In genomic region chr20:63858393-63859165, GRCh38 we compare ENCODE assay signal across 1 cellular context.
A peak's percentile ranks its signal among the peaks of the same experiment; 100 is the strongest.
TF ChIP-seq lines count a peak whose summit lies in the region.

No MANE protein-coding gene starts in this region.

TF ChIP-seq in K562, 482 proteins besides CTCF, POLR2A, EP300 and RAD21 (continued from another document and continues in another):
- no peak for TF ChIP-seq CHAMP1 (IDR thresholded peaks at IDR 0.05)
- TF ChIP-seq TAF1 (IDR thresholded peaks at IDR 0.05; ENCODE audit: control insufficient read depth, extremely low read depth, insufficient read depth, low read length, severe bottlenecking), result no peak
- TF ChIP-seq CBX1 (IDR thresholded peaks at IDR 0.05; ENCODE audit: low read depth), result no peak
- TF ChIP-seq ZNF318 (IDR thresholded peaks at IDR 0.05; ENCODE audit: borderline replicate concordance in 1 of 2, low read depth in 1 of 2), result no peak
- no peak for TF ChIP-seq E2F1 (CRISPR knock-in tag; IDR thresholded peaks at IDR 0.05)
- TF ChIP-seq ZNF277 (CRISPR knock-in tag; IDR thresholded peaks at IDR 0.05; ENCODE audit: borderline replicate concordance), result no peak
- TF ChIP-seq XRCC3 (IDR thresholded peaks at IDR 0.05), result no peak
- TF ChIP-seq ZNF445 (CRISPR knock-in tag; IDR thresholded peaks at IDR 0.05; ENCODE audit: low read depth), result no peak
- no peak for TF ChIP-seq ZNF224 (CRISPR knock-in tag; IDR thresholded peaks at IDR 0.05)
- TF ChIP-seq ZNF766 (CRISPR knock-in tag; conservative IDR thresholded peaks at IDR 0.05), result no peak
- TF ChIP-seq ZNF280B (CRISPR knock-in tag; IDR thresholded peaks at IDR 0.05), result no peak
- no peak for TF ChIP-seq SRSF7 (optimal IDR thresholded peaks at IDR 0.05; ENCODE audit: low read depth, low read length)
- TF ChIP-seq SMAD4 (CRISPR knock-in tag; conservative IDR thresholded peaks at IDR 0.05), result peak; percentile 40; the same call in 1 of the 2 replicates
- no peak for TF ChIP-seq PHB2 (IDR thresholded peaks at IDR 0.05; ENCODE audit: low read depth)
- TF ChIP-seq MAFK (IDR thresholded peaks at IDR 0.05; ENCODE audit: low read length), result no peak
- TF ChIP-seq ZNF518B (CRISPR knock-in tag; IDR thresholded peaks at IDR 0.05), result no peak
- no peak for TF ChIP-seq ZFX (CRISPR knock-in tag; IDR thresholded peaks at IDR 0.05)
- TF ChIP-seq MEF2D (tag; conservative IDR thresholded peaks at IDR 0.05; ENCODE audit: low read depth), result no peak
- 0 out of 4 replicates have a peak, but pooled peaks of 1 of the 2 experiments have one; percentile 25 for TF ChIP-seq NRF1 (conservative IDR thresholded peaks at IDR 0.05 in 1 of 2, IDR thresholded peaks at IDR 0.05 in 1 of 2)
- TF ChIP-seq MXI1 (IDR thresholded peaks at IDR 0.05; ENCODE audit: low read depth, low read length), result no peak
- no peak for TF ChIP-seq ZFP30 (CRISPR knock-in tag; IDR thresholded peaks at IDR 0.05; ENCODE audit: borderline replicate concordance)
- no peak; the same call in 1 of the 2 replicates for TF ChIP-seq SMARCE1 (IDR thresholded peaks at IDR 0.05)
- TF ChIP-seq MITF (IDR thresholded peaks at IDR 0.05), result no peak
- TF ChIP-seq ELF4 (CRISPR knock-in tag; IDR thresholded peaks at IDR 0.05), result no peak
- TF ChIP-seq ZNF444 (CRISPR knock-in tag; IDR thresholded peaks at IDR 0.05), result no peak
- peak; percentile 19; the same call in 1 of the 2 replicates for TF ChIP-seq PHF8 (IDR thresholded peaks at IDR 0.05; ENCODE audit: borderline replicate concordance, low read length)
- no peak for TF ChIP-seq ZNF589 (CRISPR knock-in tag; IDR thresholded peaks at IDR 0.05; ENCODE audit: low read depth)
- TF ChIP-seq DLX4 (CRISPR knock-in tag; IDR thresholded peaks at IDR 0.05), result no peak
- no peak for TF ChIP-seq FIP1L1 (IDR thresholded peaks at IDR 0.05; ENCODE audit: low read depth, low read length, poor library complexity, severe bottlenecking)
- peak; percentile 29; the same call in 1 of the 2 replicates for TF ChIP-seq MBD2 (IDR thresholded peaks at IDR 0.05; ENCODE audit: borderline replicate concordance, low read depth)
- TF ChIP-seq HNRNPLL (IDR thresholded peaks at IDR 0.05; ENCODE audit: low read depth, low read length, poor library complexity, severe bottlenecking), result no peak
- no peak for TF ChIP-seq TARDBP (IDR thresholded peaks at IDR 0.05)
- no peak for TF ChIP-seq CCAR2 (IDR thresholded peaks at IDR 0.05; ENCODE audit: low read depth, low read length)
- TF ChIP-seq KLF13 (tag; IDR thresholded peaks at IDR 0.05; ENCODE audit: borderline replicate concordance, low read depth), result no peak
- TF ChIP-seq ARID1B (IDR thresholded peaks at IDR 0.05), result 0 out of 2 replicates have a peak, but pooled peaks have one; percentile 20
- 0 out of 2 replicates have a peak, but pooled peaks have one; percentile 5 for TF ChIP-seq SMC3 (conservative IDR thresholded peaks at IDR 0.05; ENCODE audit: insufficient read depth, low read depth, low read length)
- no peak for TF ChIP-seq XRCC4 (IDR thresholded peaks at IDR 0.05; ENCODE audit: extremely low read depth, insufficient read depth, insufficient read length)
- no peak for TF ChIP-seq E2F5 (CRISPR knock-in tag; IDR thresholded peaks at IDR 0.05)
